In the genomic region with DNA sequence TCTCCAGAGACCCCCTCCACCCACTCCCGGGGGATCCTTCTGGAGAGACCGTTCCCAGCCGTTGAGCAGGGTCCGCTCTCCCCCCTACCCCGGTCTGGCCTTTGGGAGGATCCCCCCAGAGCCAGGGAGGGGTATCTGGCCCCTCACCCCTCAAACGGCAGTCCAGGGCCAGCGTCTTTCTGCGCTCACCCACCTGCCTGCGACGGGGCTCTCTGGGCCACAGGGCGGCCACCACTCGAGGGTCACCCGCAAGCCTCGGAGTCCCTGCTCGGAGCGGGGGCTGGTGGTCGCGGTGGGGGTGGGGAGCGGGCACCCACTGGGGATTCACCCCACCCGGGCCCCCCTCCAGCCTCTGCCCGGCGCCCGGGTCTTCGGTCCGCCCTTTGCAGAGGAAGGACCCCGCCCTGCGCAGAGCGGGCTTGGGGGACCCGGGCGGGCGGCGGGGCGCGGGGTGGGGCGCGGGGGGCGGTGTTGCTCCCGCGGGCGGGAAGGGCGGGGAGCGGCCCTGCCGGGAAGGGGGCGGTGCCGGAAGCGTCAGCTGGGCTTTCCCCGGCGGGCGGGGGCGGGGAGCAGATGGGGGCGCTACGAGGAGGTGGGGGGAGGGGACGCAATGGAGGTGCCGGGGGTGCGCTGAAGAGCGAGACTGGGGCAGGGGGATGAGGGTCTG, we compare ENCODE assay signal across 8 cellular contexts. TPM values are rescaled to one million over a fixed set of nuclear protein-coding genes. Genes with fewer than 3 reads are reported as not detected.
DNase-seq lines count a peak whose midpoint lies in the region; ATAC-seq and TF ChIP-seq lines count a peak whose summit lies in the region.

No MANE protein-coding gene starts in this region.

- peaks cover 8% of the 10 kb centered on the region for H3K27me3 Mint-ChIP-seq in neural progenitor cell (ENCODE audit: insufficient read depth, low read depth)

- no peak overlapping the region for H2AFZ ChIP-seq in neural progenitor cell (replicated peaks)

- H3F3A ChIP-seq in neural progenitor cell (ENCODE audit: low read depth), result peaks cover 4% of the 10 kb centered on the region

- H3K9me3 Mint-ChIP-seq in neural progenitor cell, result no peaks in the 10 kb centered on the region

- no peaks in the 10 kb centered on the region for H3K9me3 ChIP-seq in neural progenitor cell (ENCODE audit: low read depth)

- no peaks in the 10 kb centered on the region for H3K27me3 ChIP-seq in GM06990 (replicated peaks; ENCODE audit: control insufficient read depth, insufficient read depth, low read length)
- H3K27me3 ChIP-seq in neural progenitor cell, result peaks cover 38% of the 10 kb centered on the region

- no peak for ATAC-seq in HG03135 (IDR thresholded peaks at IDR 0.05; ENCODE audit: unreplicated experiment)

- H3K4me3 Mint-ChIP-seq in neural progenitor cell, result no peak overlapping the region

- H3K36me3 ChIP-seq in GM06990 (ENCODE audit: control insufficient read depth, insufficient read depth, low read length) (no peaks in the 10 kb centered on the region), neural progenitor cell (no peaks in the 10 kb centered on the region)

- H3K4me3 ChIP-seq in GM06990 (replicated peaks; ENCODE audit: low read depth, low read length) (peak overlapping the region; percentile 73), neural progenitor cell (peak overlapping the region; percentile 37)

- H3K4me1 Mint-ChIP-seq in neural progenitor cell, result peaks cover 20% of the 10 kb centered on the region

- peak overlapping the region; percentile 76 for H3K4me2 ChIP-seq in neural progenitor cell

- TF ChIP-seq CTCF in GM06990 (IDR thresholded peaks at IDR 0.05; ENCODE audit: insufficient read depth, low read length, poor library complexity, severe bottlenecking) (no peak), neural progenitor cell (IDR thresholded peaks at IDR 0.05) (no peak)

- H3K27ac ChIP-seq in neural progenitor cell, result no peak overlapping the region
- peak overlapping the region; percentile 61 for H3K27ac ChIP-seq in temporal lobe (ENCODE audit: low read depth, low read length)

- no peak overlapping the region for H3K27ac Mint-ChIP-seq in neural progenitor cell

- no peaks in the 10 kb centered on the region for H3K36me3 Mint-ChIP-seq in neural progenitor cell

- DNase-seq in GM06990 (ENCODE audit: extremely low read depth, insufficient read length) (peak; percentile 82), NCI-H82 (lab: John Stamatoyannopoulos, UW) (peak; percentile 72), fibroblast of peridontal ligament (ENCODE audit: extremely low read depth) (peak; percentile 23), neural progenitor cell (ENCODE audit: low spot score) (peak; percentile 65), inferior parietal cortex (ENCODE audit: extremely low spot score) (no peak)
- peak; percentile 88 for DNase-seq in activated T-cell treated with anti-CD3 and anti-CD28 coated beads, Interleukin-2, amount 50 U/mL, for 1 hour

- H4K20me1 ChIP-seq in neural progenitor cell (ENCODE audit: low read depth), result peaks cover 3% of the 10 kb centered on the region

- H3K9ac ChIP-seq in neural progenitor cell, result no peak overlapping the region

- peaks cover 15% of the 10 kb centered on the region for H3K4me1 ChIP-seq in neural progenitor cell

- H3K79me2 ChIP-seq in neural progenitor cell (ENCODE audit: low read depth), result no peaks in the 10 kb centered on the region

RNA-seq across cellular contexts. Expression of a gene that starts 16.6 kb away (rescaled TPM):
- total RNA-seq in neural progenitor cell (ENCODE audit: low replicate concordance), result 12.2 and 22.6 TPM in 2 replicates
- total RNA-seq in temporal lobe, result 8.6 TPM

RNA-seq across cellular contexts. Expression of a gene that starts 16.8 kb away (rescaled TPM):
- total RNA-seq in neural progenitor cell (ENCODE audit: low replicate concordance) (4.9 and 14.2 TPM in 2 replicates), temporal lobe (5.4 TPM)

RNA-seq across cellular contexts. Expression of a gene that starts 25.5 kb away (rescaled TPM):
- 15.1 and 37.2 TPM in 2 replicates for total RNA-seq in neural progenitor cell (ENCODE audit: low replicate concordance)
- 8.9 TPM for total RNA-seq in temporal lobe
